In the genomic region with DNA sequence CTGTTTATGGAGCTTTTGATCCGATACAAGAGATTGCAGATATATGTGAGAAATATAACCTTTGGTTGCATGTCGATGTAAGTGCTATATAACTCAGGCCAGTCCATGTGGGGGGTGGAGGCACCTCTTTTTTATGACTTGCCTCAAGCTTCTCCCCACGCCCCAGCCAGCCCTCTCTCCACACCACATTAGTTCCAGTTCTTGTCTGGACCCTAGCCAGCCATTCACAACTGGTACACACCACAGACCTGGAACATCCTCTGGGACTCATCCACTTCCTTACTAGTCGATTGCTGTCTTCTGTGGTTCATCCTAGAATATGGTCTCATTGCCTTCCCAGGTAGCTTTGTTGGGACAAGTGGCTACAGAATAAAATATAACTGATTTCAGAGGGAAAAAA, we compare ENCODE assay signal across 27 cellular contexts. TPM values are rescaled to one million over a fixed set of nuclear protein-coding genes. Genes with fewer than 3 reads are reported as not detected.
"Had no signal": no experiment of that assay in that cellular context is flagged by ENCODE, and none has a peak within 500 bp of the region (broad histone marks: within the 10 kb centered on the region; RNA-seq: fewer than 3 reads in every experiment).

No MANE protein-coding gene starts in this region.

- H3K9me3 ChIP-seq: gastrocnemius medialis, left lung, mucosa of descending colon, prostate gland, sigmoid colon, spleen, testis, tibial artery had no signal

- H3K9me3 Mint-ChIP-seq: type B pancreatic cell had no signal

- H3K4me1 ChIP-seq: gastrocnemius medialis, left lung, prostate gland, sigmoid colon, spleen, testis, tibial artery had no signal

- H3K27ac ChIP-seq: coronary artery, gastrocnemius medialis, left lung, prostate gland, sigmoid colon, spleen, testis, tibial artery had no signal

- DNase-seq: dermis blood vessel endothelial cell; effector memory CD4-positive, alpha-beta T cell; erythroblast; foreskin fibroblast; gastrocnemius medialis; head of caudate nucleus; left lung; mesenchymal stem cell; mucosa of descending colon; naive thymus-derived CD4-positive, alpha-beta T cell; nucleus accumbens; right cardiac atrium; sigmoid colon; spleen; stimulated activated CD4-positive, alpha-beta T cell treated with anti-CD3 and anti-CD28 coated beads, Interleukin-4, amount 100 ng/mL, for 4 hours; stimulated activated naive CD8-positive, alpha-beta T cell treated with anti-CD3 and anti-CD28 coated beads, Interleukin-15, Interleukin-2, amounts not matched to agents 100 U/mL and 50 U/mL, for 24 hours; substantia nigra; testis; tibial artery had no signal

- H3K36me3 ChIP-seq: gastrocnemius medialis, left lung, prostate gland, sigmoid colon, spleen had no signal

- H3K27me3 ChIP-seq: left lung, sigmoid colon, testis, tibial artery had no signal

- ATAC-seq: gastrocnemius medialis; left lung; mucosa of descending colon; naive thymus-derived CD4-positive, alpha-beta T cell; right cardiac atrium; stimulated activated memory B cell treated with anti-CD40 and anti-IgM and Interleukin-4, amounts not matched to agents 10 μg/mL and 1 μg/mL and 100 μg/mL, for 72 hours; stimulated activated naive CD8-positive, alpha-beta T cell treated with anti-CD3 and anti-CD28 coated beads, Interleukin-15, Interleukin-2, amounts not matched to agents 100 U/mL and 50 U/mL, for 24 hours had no signal

- H3K4me3 ChIP-seq: coronary artery, gastrocnemius medialis, left lung, mucosa of descending colon, prostate gland, sigmoid colon, skin epidermis, spleen, testis, tibial artery had no signal

- H3K4me3 Mint-ChIP-seq: mesothelial cell of epicardium; naive thymus-derived CD4-positive, alpha-beta T cell; nephron; stimulated activated memory B cell treated with anti-CD40 and anti-IgM and Interleukin-4, amounts not matched to agents 10 μg/mL and 1 μg/mL and 100 μg/mL, for 72 hours; type B pancreatic cell had no signal

- H3K27ac Mint-ChIP-seq: mesothelial cell of epicardium; naive thymus-derived CD4-positive, alpha-beta T cell; nephron; stimulated activated memory B cell treated with anti-CD40 and anti-IgM and Interleukin-4, amounts not matched to agents 10 μg/mL and 1 μg/mL and 100 μg/mL, for 72 hours; type B pancreatic cell had no signal

- H3K4me1 Mint-ChIP-seq: mesothelial cell of epicardium; nephron; stimulated activated memory B cell treated with anti-CD40 and anti-IgM and Interleukin-4, amounts not matched to agents 10 μg/mL and 1 μg/mL and 100 μg/mL, for 72 hours had no signal

- H3K36me3 Mint-ChIP-seq: mesothelial cell of epicardium; stimulated activated memory B cell treated with anti-CD40 and anti-IgM and Interleukin-4, amounts not matched to agents 10 μg/mL and 1 μg/mL and 100 μg/mL, for 72 hours; type B pancreatic cell had no signal

RNA-seq across cellular contexts. Expression of gene GAD1, which starts 31.0 kb away (rescaled TPM):
- total RNA-seq: dermis blood vessel endothelial cell, gastrocnemius medialis, osteocyte, right cardiac atrium had no signal
- polyA plus RNA-seq: naive thymus-derived CD4-positive, alpha-beta T cell had no signal
